Comparison of ENCODE assay signal across 8 cellular contexts in the genomic region with DNA sequence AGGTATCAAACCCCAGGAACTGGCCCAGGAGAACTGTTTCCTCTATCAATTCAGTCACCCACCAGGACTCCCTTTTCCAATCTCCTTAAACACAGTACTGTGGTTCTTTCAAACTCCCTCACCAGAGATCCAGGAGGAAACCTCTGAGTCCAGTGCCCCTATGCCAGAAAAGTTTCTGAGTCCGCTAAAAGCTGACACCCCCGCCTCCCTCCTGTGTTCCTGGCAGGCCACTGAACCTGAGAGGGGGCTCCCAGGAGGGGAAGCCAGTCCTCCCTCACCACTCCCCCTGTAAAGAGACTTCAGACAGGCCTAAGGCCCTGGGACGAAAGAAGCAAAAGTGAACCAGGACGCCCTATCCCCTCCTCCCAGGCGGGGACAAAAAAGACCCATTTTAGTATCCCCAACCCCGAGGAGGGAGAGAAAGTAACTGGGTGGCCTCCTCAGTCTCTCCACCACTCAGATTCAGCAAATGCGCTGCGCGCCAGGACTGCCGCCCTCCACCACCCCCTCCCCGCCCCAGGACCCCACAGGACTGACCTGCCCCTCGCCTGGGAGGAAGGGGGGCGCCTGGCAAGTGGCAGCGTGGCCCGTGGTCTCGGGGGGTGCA. TPM values are rescaled to one million over a fixed set of nuclear protein-coding genes. Genes with fewer than 3 reads are reported as not detected.
DNase-seq lines count a peak whose midpoint lies in the region; ATAC-seq, FAIRE-seq and TF ChIP-seq lines count a peak whose summit lies in the region.

No MANE protein-coding gene starts in this region.

- POLR2A ChIA-PET in BJ (lab: Charles Lee) (no interaction called here), HepG2 (lab: Yijun Ruan, JAX) (no interaction called here)

- peak overlapping the region; percentile 92 for H3K4me2 ChIP-seq in HepG2 (ENCODE audit: low read depth, low read length)

- TF ChIP-seq CTCF in BJ (IDR thresholded peaks at IDR 0.05; ENCODE audit: insufficient read depth, low read depth, low read length) (no peak), Peyer's patch (IDR thresholded peaks at IDR 0.05) (no peak), HepG2 (CRISPR knock-in tag; IDR thresholded peaks at IDR 0.05) (no peak)

- no peak for FAIRE-seq in HepG2 (lab: Jason Lieb, UNC)

- peak overlapping the region; percentile 70 to 88 (median 82) for H3K27ac ChIP-seq in Peyer's patch
- peak overlapping the region; percentile 88 for H3K27ac ChIP-seq in cingulate gyrus (ENCODE audit: low read depth, low read length)
- no peak overlapping the region for H3K27ac ChIP-seq in HepG2 (ENCODE audit: extremely low read length, insufficient read depth, low read length)

- H3K27me3 ChIP-seq in BJ (ENCODE audit: control insufficient read depth, insufficient read depth, low read length): no peaks in the 10 kb centered on the region
- no peaks in the 10 kb centered on the region for H3K27me3 ChIP-seq in Peyer's patch
- peaks cover 1 to 23% of the 10 kb centered on the region in 2 experiments; a peak in 3 of 5 replicates for H3K27me3 ChIP-seq in HepG2 (ENCODE audit: control insufficient read depth in 1 of 2, insufficient read depth in 2 of 2, low read length in 2 of 2)

- intact Hi-C loops in HepG2 (cut with micrococcal nuclease; ENCODE audit: unreplicated experiment): no loop called here

- no peaks in the 10 kb centered on the region for H4K20me1 ChIP-seq in HepG2 (ENCODE audit: insufficient read depth, low read length)

- no TSS peak for BruUV-seq in HepG2 (replicated peaks; lab: Mats Ljungman, UMichigan)

- in situ Hi-C loops in HepG2 (cut with HindIII; ENCODE audit: extremely low pct_ligation_motif_present, low pct_unique_long_range_greater_than_20kb): no loop called here

- peak overlapping the region; percentile 51; the same call in 1 of the 2 replicates for H3K9ac ChIP-seq in HepG2 (ENCODE audit: insufficient read depth, low read depth, low read length)

- no peak for TF ChIP-seq POLR2A in Peyer's patch (IDR thresholded peaks at IDR 0.05)
- TF ChIP-seq POLR2A in HepG2 (IDR thresholded peaks at IDR 0.05; ENCODE audit: insufficient read depth in 1 of 2, low read depth in 2 of 2, low read length in 2 of 2): no peak

- no peak overlapping the region for H2AFZ ChIP-seq in HepG2 (ENCODE audit: low read length)

- H3K79me2 ChIP-seq in HepG2 (ENCODE audit: insufficient read depth, low read length): no peaks in the 10 kb centered on the region

- 3% methylated on average over 9 of the region's 16 CpGs for WGBS in HepG2 (ENCODE audit: low lambda C conversion rate)

- ATAC-seq in GM21447 (IDR thresholded peaks at IDR 0.05; ENCODE audit: unreplicated experiment) (peak; percentile 8), HepG2 (peak; percentile 62)
- peak; percentile 13 for ATAC-seq in stimulated activated naive CD8-positive, alpha-beta T cell treated with anti-CD3 and anti-CD28 coated beads, Interleukin-15, Interleukin-2, amounts not matched to agents 100 U/mL and 50 U/mL, for 24 hours

- no peak for TF ChIP-seq RAD21 in HepG2 (CRISPR knock-in tag; IDR thresholded peaks at IDR 0.05)

- CTCF ChIA-PET in BJ (lab: Yijun Ruan, JAX): interaction anchor here (0.8 to 1.7 kb wide), 3 partner anchors 20 to 153 kb away, joined by 5 to 9 read pairs (median 6); no protein-coding TSS in a partner anchor
- CTCF ChIA-PET in HepG2 (lab: Yijun Ruan, JAX; ENCODE audit: low intra/inter-chr PET ratio, low total read pairs): no interaction called here

- TF ChIP-seq EP300 in HepG2 (IDR thresholded peaks at IDR 0.05; ENCODE audit: low read depth in 2 of 2, low read length in 2 of 2) (no peak), HepG2 (CRISPR knock-in tag; IDR thresholded peaks at IDR 0.05; ENCODE audit: borderline replicate concordance) (no peak)

- H3K36me3 ChIP-seq in BJ (ENCODE audit: control insufficient read depth, insufficient read depth, low read length): peaks cover 7% of the 10 kb centered on the region; the same call in 1 of the 2 replicates
- no peaks in the 10 kb centered on the region for H3K36me3 ChIP-seq in Peyer's patch
- H3K36me3 ChIP-seq in HepG2 (replicated peaks in 1 of 2; ENCODE audit: control insufficient read depth in 1 of 2, insufficient read depth in 2 of 2, low read length in 2 of 2): no peaks in the 10 kb centered on the region

- DNase-seq in BJ (ENCODE audit: low read depth): no peak
- DNase-seq in Peyer's patch: peak in 2 of 3 donors; percentile 16 to 51
- no peak for DNase-seq in HepG2 (ENCODE audit: low spot score)
- peak; percentile 29 for DNase-seq in stimulated activated naive CD8-positive, alpha-beta T cell treated with anti-CD3 and anti-CD28 coated beads, Interleukin-15, Interleukin-2, amounts not matched to agents 100 U/mL and 50 U/mL, for 24 hours
- DNase-seq in occipital lobe (lab: John Stamatoyannopoulos, UW): no peak
- DNase-seq in NCI-H345 (lab: John Stamatoyannopoulos, UW): no peak

- peaks cover 0 to 29% (median 4%) of the 10 kb centered on the region in 4 donors for H3K4me1 ChIP-seq in Peyer's patch
- peaks cover 24% of the 10 kb centered on the region for H3K4me1 ChIP-seq in HepG2 (ENCODE audit: insufficient read depth, low read length)

- H3K4me3 ChIP-seq in BJ (ENCODE audit: low read depth, low read length) (peak overlapping the region; percentile 88), Peyer's patch (peak overlapping the region; percentile 76 to 98 (median 84)), HepG2 (replicated peaks in 1 of 3; ENCODE audit: insufficient read depth in 1 of 3, low read depth in 2 of 3, low read length in 3 of 3) (peak overlapping the region; percentile 59 to 80 (median 76))

- H3K9me3 ChIP-seq in Peyer's patch (no peaks in the 10 kb centered on the region), HepG2 (ENCODE audit: low read length) (no peaks in the 10 kb centered on the region)

RNA-seq across cellular contexts. Expression of a gene that starts 0.6 kb away (rescaled TPM):
- 29.2 and 29.4 TPM in 2 replicates for polyA plus RNA-seq in BJ (2011; rRNA removed)
- polyA minus RNA-seq in BJ (2011; rRNA and poly(A)+ RNA removed): 10.5 and 10.8 TPM in 2 replicates
- 10 to 100 TPM in 1 of 4 donors, 1 to 10 TPM in 3; 4.0 to 21.5 (median 6.8) TPM for total RNA-seq in Peyer's patch
- 1.3 and 2.2 TPM in 2 replicates for total RNA-seq in HepG2 (2016; rRNA removed; fragmentation: Illumina TruSeq; extraction: Trizol)
- total RNA-seq in HepG2 (2016; cell fraction: cytosol; rRNA removed; fragmentation: Illumina TruSeq; extraction: Trizol; ENCODE audit: low read depth): 0.26 and 0.30 TPM in 2 replicates
- total RNA-seq in HepG2 (2016; cell fraction: insoluble cytoplasmic fraction; rRNA removed; fragmentation: Illumina TruSeq; extraction: Trizol): 1.7 TPM in 2 replicates
- 1.1 and 1.3 TPM in 2 replicates for total RNA-seq in HepG2 (2016; cell fraction: membrane; rRNA removed; fragmentation: Illumina TruSeq; extraction: Trizol)
- 1.4 and 1.9 TPM in 2 replicates for total RNA-seq in HepG2 (2016; cell fraction: nucleus; rRNA removed; fragmentation: Illumina TruSeq; extraction: Trizol)
- polyA plus RNA-seq in HepG2 (2011; rRNA removed): 4.2 and 4.6 TPM in 2 replicates
- 2.6 and 2.8 TPM in 2 replicates for polyA plus RNA-seq in HepG2 (2011; cell fraction: cytosol; rRNA removed)
- 4.2 and 4.5 TPM in 2 replicates for polyA plus RNA-seq in HepG2 (2011; cell fraction: nucleus; rRNA removed)
- polyA plus RNA-seq in HepG2 (2012): 2.7 and 3.9 TPM in 2 replicates
- polyA plus RNA-seq in HepG2 (2016; cell fraction: cytosol; fragmentation: Illumina TruSeq; extraction: Trizol; ENCODE audit: low read depth): 0.12 and 0.17 TPM in 2 replicates
- 2.1 and 2.5 TPM in 2 replicates for polyA plus RNA-seq in HepG2 (2016; cell fraction: insoluble cytoplasmic fraction; fragmentation: Illumina TruSeq; extraction: Trizol; ENCODE audit: low read depth)
- 1.3 and 1.4 TPM in 2 replicates for polyA plus RNA-seq in HepG2 (2016; cell fraction: membrane; fragmentation: Illumina TruSeq; extraction: Trizol; ENCODE audit: low read depth)
- 2.8 and 4.2 TPM in 2 replicates for polyA plus RNA-seq in HepG2 (2016; cell fraction: nucleus; fragmentation: Illumina TruSeq; extraction: Trizol; ENCODE audit: insufficient read depth, low read depth)
- 5.4 and 35.6 TPM in 2 replicates for polyA minus RNA-seq in HepG2 (2011; rRNA and poly(A)+ RNA removed; ENCODE audit: low replicate concordance)
- 1.5 and 2.0 TPM in 2 replicates for polyA minus RNA-seq in HepG2 (2011; cell fraction: cytosol; rRNA and poly(A)+ RNA removed)
- polyA minus RNA-seq in HepG2 (2011; cell fraction: nucleus; rRNA and poly(A)+ RNA removed): 2.4 and 2.6 TPM in 2 replicates
- total RNA-seq in occipital lobe: 11.2 TPM

RNA-seq across cellular contexts. Expression of a gene that starts 37.1 kb away (rescaled TPM):
- 12.1 and 13.4 TPM in 2 replicates for polyA plus RNA-seq in BJ (2011; rRNA removed)
- polyA minus RNA-seq in BJ (2011; rRNA and poly(A)+ RNA removed): 6.1 and 6.4 TPM in 2 replicates
- 10 to 100 TPM in 3 of 4 donors, 1 to 10 TPM in 1; 8.3 to 96.6 (median 22.0) TPM for total RNA-seq in Peyer's patch
- total RNA-seq in HepG2 (2016; rRNA removed; fragmentation: Illumina TruSeq; extraction: Trizol): 10.1 and 13.1 TPM in 2 replicates
- 2.2 and 3.1 TPM in 2 replicates for total RNA-seq in HepG2 (2016; cell fraction: cytosol; rRNA removed; fragmentation: Illumina TruSeq; extraction: Trizol; ENCODE audit: low read depth)
- total RNA-seq in HepG2 (2016; cell fraction: insoluble cytoplasmic fraction; rRNA removed; fragmentation: Illumina TruSeq; extraction: Trizol): 10.3 and 12.9 TPM in 2 replicates
- total RNA-seq in HepG2 (2016; cell fraction: membrane; rRNA removed; fragmentation: Illumina TruSeq; extraction: Trizol): 5.6 and 7.8 TPM in 2 replicates
- total RNA-seq in HepG2 (2016; cell fraction: nucleus; rRNA removed; fragmentation: Illumina TruSeq; extraction: Trizol): 4.6 and 6.6 TPM in 2 replicates
- 8.7 and 10.0 TPM in 2 replicates for polyA plus RNA-seq in HepG2 (2011; rRNA removed)
- 6.9 and 9.3 TPM in 2 replicates for polyA plus RNA-seq in HepG2 (2011; cell fraction: cytosol; rRNA removed)
- 4.6 and 5.0 TPM in 2 replicates for polyA plus RNA-seq in HepG2 (2011; cell fraction: nucleus; rRNA removed)
- 8.7 TPM in 2 replicates for polyA plus RNA-seq in HepG2 (2012)
- polyA plus RNA-seq in HepG2 (2016; cell fraction: cytosol; fragmentation: Illumina TruSeq; extraction: Trizol; ENCODE audit: low read depth): 1.3 and 1.8 TPM in 2 replicates
- 13.6 and 13.7 TPM in 2 replicates for polyA plus RNA-seq in HepG2 (2016; cell fraction: insoluble cytoplasmic fraction; fragmentation: Illumina TruSeq; extraction: Trizol; ENCODE audit: low read depth)
- polyA plus RNA-seq in HepG2 (2016; cell fraction: membrane; fragmentation: Illumina TruSeq; extraction: Trizol; ENCODE audit: low read depth): 4.8 TPM in 2 replicates
- 10.6 and 12.0 TPM in 2 replicates for polyA plus RNA-seq in HepG2 (2016; cell fraction: nucleus; fragmentation: Illumina TruSeq; extraction: Trizol; ENCODE audit: insufficient read depth, low read depth)
- 6.1 and 20.5 TPM in 2 replicates for polyA minus RNA-seq in HepG2 (2011; rRNA and poly(A)+ RNA removed; ENCODE audit: low replicate concordance)
- 4.6 and 5.8 TPM in 2 replicates for polyA minus RNA-seq in HepG2 (2011; cell fraction: cytosol; rRNA and poly(A)+ RNA removed)
- polyA minus RNA-seq in HepG2 (2011; cell fraction: nucleus; rRNA and poly(A)+ RNA removed): 3.3 and 3.6 TPM in 2 replicates
- 11.7 TPM for total RNA-seq in occipital lobe

RNA-seq across cellular contexts. Expression of a gene that starts 37.6 kb away (rescaled TPM):
- polyA plus RNA-seq in BJ (2011; rRNA removed) (not detected in 2 replicates), HepG2 (2011; rRNA removed) (not detected in 2 replicates)
- polyA minus RNA-seq in BJ (2011; rRNA and poly(A)+ RNA removed): not detected in 2 replicates
- total RNA-seq in Peyer's patch (not detected), HepG2 (2016; rRNA removed; fragmentation: Illumina TruSeq; extraction: Trizol) (not detected in 2 replicates), occipital lobe (not detected)
- total RNA-seq in HepG2 (2016; cell fraction: cytosol; rRNA removed; fragmentation: Illumina TruSeq; extraction: Trizol; ENCODE audit: low read depth): not detected in 2 replicates
- not detected in 2 replicates for total RNA-seq in HepG2 (2016; cell fraction: insoluble cytoplasmic fraction; rRNA removed; fragmentation: Illumina TruSeq; extraction: Trizol)
- total RNA-seq in HepG2 (2016; cell fraction: membrane; rRNA removed; fragmentation: Illumina TruSeq; extraction: Trizol): not detected in 2 replicates
- total RNA-seq in HepG2 (2016; cell fraction: nucleus; rRNA removed; fragmentation: Illumina TruSeq; extraction: Trizol): not detected in 2 replicates
- not detected in 2 replicates for polyA plus RNA-seq in HepG2 (2011; cell fraction: cytosol; rRNA removed)
- polyA plus RNA-seq in HepG2 (2011; cell fraction: nucleus; rRNA removed): not detected in 2 replicates
- not detected in 2 replicates for polyA plus RNA-seq in HepG2 (2012)
- polyA plus RNA-seq in HepG2 (2016; cell fraction: cytosol; fragmentation: Illumina TruSeq; extraction: Trizol; ENCODE audit: low read depth): not detected in 2 replicates
- not detected in 2 replicates for polyA plus RNA-seq in HepG2 (2016; cell fraction: insoluble cytoplasmic fraction; fragmentation: Illumina TruSeq; extraction: Trizol; ENCODE audit: low read depth)
- not detected in 2 replicates for polyA plus RNA-seq in HepG2 (2016; cell fraction: membrane; fragmentation: Illumina TruSeq; extraction: Trizol; ENCODE audit: low read depth)
- polyA plus RNA-seq in HepG2 (2016; cell fraction: nucleus; fragmentation: Illumina TruSeq; extraction: Trizol; ENCODE audit: insufficient read depth, low read depth): not detected in 2 replicates
- not detected in 2 replicates for polyA minus RNA-seq in HepG2 (2011; rRNA and poly(A)+ RNA removed; ENCODE audit: low replicate concordance)
- not detected in 2 replicates for polyA minus RNA-seq in HepG2 (2011; cell fraction: cytosol; rRNA and poly(A)+ RNA removed)
- polyA minus RNA-seq in HepG2 (2011; cell fraction: nucleus; rRNA and poly(A)+ RNA removed): not detected in 2 replicates

Comparison
In these comparisons a context has a peak if more than half of its experiments do, and no peak if none do; other contexts are left out.
1. DNase-seq: peak in Peyer's patch (2 of 3) and stimulated activated naive CD8-positive, alpha-beta T cell treated with anti-CD3 and anti-CD28 coated beads, Interleukin-15, Interleukin-2, amounts not matched to agents 100 U/mL and 50 U/mL, for 24 hours (single experiment); none in BJ (single experiment), HepG2 (single experiment), occipital lobe (single experiment) and NCI-H345 (single experiment).
2. ATAC-seq: peak in every context shown above with its lines; median percentile 62 in HepG2; 13 in stimulated activated naive CD8-positive, alpha-beta T cell treated with anti-CD3 and anti-CD28 coated beads, Interleukin-15, Interleukin-2, amounts not matched to agents 100 U/mL and 50 U/mL, for 24 hours; 8 in GM21447.
3. Peak in every context shown above with its lines, with median percentiles within 50 percentile points of each other: H3K4me3 ChIP-seq.